In genomic region chr4:6716018-6716911, GRCh38 we compare ENCODE assay signal across 1 cellular context.
TF ChIP-seq lines count a peak whose summit lies in the region.

A gene with protein sequence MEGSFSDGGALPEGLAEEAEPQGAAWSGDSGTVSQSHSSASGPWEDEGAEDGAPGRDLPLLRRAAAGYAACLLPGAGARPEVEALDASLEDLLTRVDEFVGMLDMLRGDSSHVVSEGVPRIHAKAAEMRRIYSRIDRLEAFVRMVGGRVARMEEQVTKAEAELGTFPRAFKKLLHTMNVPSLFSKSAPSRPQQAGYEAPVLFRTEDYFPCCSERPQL (plus strand): TSS chr4:6716174. CDS start chr4:6716210, 36 bp downstream.

TF ChIP-seq in GM12878, 131 proteins besides CTCF, POLR2A, EP300 and RAD21 (continued from another document and continues in another):
- TF ChIP-seq ZBTB11 (CRISPR knock-in tag; IDR thresholded peaks at IDR 0.05) (no peak), ELK1 (IDR thresholded peaks at IDR 0.05; ENCODE audit: low read depth, low read length) (peak; percentile 83), BCL11A (IDR thresholded peaks at IDR 0.05; ENCODE audit: low read depth, low read length) (0 out of 2 replicates have a peak, but pooled peaks have one; percentile 5), BCL3 (IDR thresholded peaks at IDR 0.05; ENCODE audit: borderline replicate concordance, insufficient read depth, low read depth, low read length, poor library complexity, severe bottlenecking) (no peak), POU2F2 (IDR thresholded peaks at IDR 0.05; ENCODE audit: borderline replicate concordance, low read depth, low read length) (peak; percentile 71; the same call in 2 of the 3 replicates), NRF1 (conservative IDR thresholded peaks at IDR 0.05; ENCODE audit: low read depth, low read length) (peak; percentile 98), HDAC6 (IDR thresholded peaks at IDR 0.05; ENCODE audit: unreplicated experiment) (no peak), USF2 (IDR thresholded peaks at IDR 0.05; ENCODE audit: borderline replicate concordance, low read depth, low read length) (no peak), CHD1 (IDR thresholded peaks at IDR 0.05; ENCODE audit: low read depth, low read length) (no peak), HDAC2 (IDR thresholded peaks at IDR 0.05) (no peak), TCF12 (IDR thresholded peaks at IDR 0.05; ENCODE audit: low read depth, low read length) (0 out of 2 replicates have a peak, but pooled peaks have one; percentile 2), NR2F1 (conservative IDR thresholded peaks at IDR 0.05) (peak; percentile 82; the same call in 1 of the 2 replicates), ZNF622 (IDR thresholded peaks at IDR 0.05) (no peak), KDM1A (IDR thresholded peaks at IDR 0.05; ENCODE audit: borderline replicate concordance) (no peak), ATF3 (IDR thresholded peaks at IDR 0.05; ENCODE audit: borderline replicate concordance, extremely low read depth, low read depth, low read length) (no peak), SIX5 (IDR thresholded peaks at IDR 0.05; ENCODE audit: low read depth, low read length, severe bottlenecking) (peak; percentile 24), MYB (IDR thresholded peaks at IDR 0.05; ENCODE audit: borderline replicate concordance, low read depth, low read length) (no peak), RB1 (IDR thresholded peaks at IDR 0.05; ENCODE audit: borderline replicate concordance) (no peak; the same call in 1 of the 2 replicates), IRF3 (IDR thresholded peaks at IDR 0.05) (no peak), MXI1 (IDR thresholded peaks at IDR 0.05; ENCODE audit: low read depth, low read length) (peak; percentile 38; the same call in 1 of the 2 replicates), JUND (IDR thresholded peaks at IDR 0.05; ENCODE audit: low read depth, low read length) (no peak), MTA3 (IDR thresholded peaks at IDR 0.05; ENCODE audit: borderline replicate concordance, low read length) (no peak), ZNF384 (IDR thresholded peaks at IDR 0.05; ENCODE audit: borderline replicate concordance, low read depth, low read length) (no peak), RBBP5 (conservative IDR thresholded peaks at IDR 0.05) (no peak), BCLAF1 (IDR thresholded peaks at IDR 0.05) (peak; percentile 60; the same call in 1 of the 2 replicates), PML (IDR thresholded peaks at IDR 0.05; ENCODE audit: low read length) (no peak), PRDM15 (CRISPR knock-in tag; IDR thresholded peaks at IDR 0.05) (no peak)
- TF ChIP-seq, protein P1, sequence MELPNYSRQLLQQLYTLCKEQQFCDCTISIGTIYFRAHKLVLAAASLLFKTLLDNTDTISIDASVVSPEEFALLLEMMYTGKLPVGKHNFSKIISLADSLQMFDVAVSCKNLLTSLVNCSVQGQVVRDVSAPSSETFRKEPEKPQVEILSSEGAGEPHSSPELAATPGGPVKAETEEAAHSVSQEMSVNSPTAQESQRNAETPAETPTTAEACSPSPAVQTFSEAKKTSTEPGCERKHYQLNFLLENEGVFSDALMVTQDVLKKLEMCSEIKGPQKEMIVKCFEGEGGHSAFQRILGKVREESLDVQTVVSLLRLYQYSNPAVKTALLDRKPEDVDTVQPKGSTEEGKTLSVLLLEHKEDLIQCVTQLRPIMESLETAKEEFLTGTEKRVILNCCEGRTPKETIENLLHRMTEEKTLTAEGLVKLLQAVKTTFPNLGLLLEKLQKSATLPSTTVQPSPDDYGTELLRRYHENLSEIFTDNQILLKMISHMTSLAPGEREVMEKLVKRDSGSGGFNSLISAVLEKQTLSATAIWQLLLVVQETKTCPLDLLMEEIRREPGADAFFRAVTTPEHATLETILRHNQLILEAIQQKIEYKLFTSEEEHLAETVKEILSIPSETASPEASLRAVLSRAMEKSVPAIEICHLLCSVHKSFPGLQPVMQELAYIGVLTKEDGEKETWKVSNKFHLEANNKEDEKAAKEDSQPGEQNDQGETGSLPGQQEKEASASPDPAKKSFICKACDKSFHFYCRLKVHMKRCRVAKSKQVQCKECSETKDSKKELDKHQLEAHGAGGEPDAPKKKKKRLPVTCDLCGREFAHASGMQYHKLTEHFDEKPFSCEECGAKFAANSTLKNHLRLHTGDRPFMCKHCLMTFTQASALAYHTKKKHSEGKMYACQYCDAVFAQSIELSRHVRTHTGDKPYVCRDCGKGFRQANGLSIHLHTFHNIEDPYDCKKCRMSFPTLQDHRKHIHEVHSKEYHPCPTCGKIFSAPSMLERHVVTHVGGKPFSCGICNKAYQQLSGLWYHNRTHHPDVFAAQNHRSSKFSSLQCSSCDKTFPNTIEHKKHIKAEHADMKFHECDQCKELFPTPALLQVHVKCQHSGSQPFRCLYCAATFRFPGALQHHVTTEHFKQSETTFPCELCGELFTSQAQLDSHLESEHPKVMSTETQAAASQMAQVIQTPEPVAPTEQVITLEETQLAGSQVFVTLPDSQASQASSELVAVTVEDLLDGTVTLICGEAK (IDR thresholded peaks at IDR 0.05; ENCODE audit: borderline replicate concordance), result peak; percentile 61
- TF ChIP-seq, protein P2, sequence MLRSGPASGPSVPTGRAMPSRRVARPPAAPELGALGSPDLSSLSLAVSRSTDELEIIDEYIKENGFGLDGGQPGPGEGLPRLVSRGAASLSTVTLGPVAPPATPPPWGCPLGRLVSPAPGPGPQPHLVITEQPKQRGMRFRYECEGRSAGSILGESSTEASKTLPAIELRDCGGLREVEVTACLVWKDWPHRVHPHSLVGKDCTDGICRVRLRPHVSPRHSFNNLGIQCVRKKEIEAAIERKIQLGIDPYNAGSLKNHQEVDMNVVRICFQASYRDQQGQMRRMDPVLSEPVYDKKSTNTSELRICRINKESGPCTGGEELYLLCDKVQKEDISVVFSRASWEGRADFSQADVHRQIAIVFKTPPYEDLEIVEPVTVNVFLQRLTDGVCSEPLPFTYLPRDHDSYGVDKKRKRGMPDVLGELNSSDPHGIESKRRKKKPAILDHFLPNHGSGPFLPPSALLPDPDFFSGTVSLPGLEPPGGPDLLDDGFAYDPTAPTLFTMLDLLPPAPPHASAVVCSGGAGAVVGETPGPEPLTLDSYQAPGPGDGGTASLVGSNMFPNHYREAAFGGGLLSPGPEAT (IDR thresholded peaks at IDR 0.05; ENCODE audit: low read depth), result no peak
- TF ChIP-seq, protein P3, sequence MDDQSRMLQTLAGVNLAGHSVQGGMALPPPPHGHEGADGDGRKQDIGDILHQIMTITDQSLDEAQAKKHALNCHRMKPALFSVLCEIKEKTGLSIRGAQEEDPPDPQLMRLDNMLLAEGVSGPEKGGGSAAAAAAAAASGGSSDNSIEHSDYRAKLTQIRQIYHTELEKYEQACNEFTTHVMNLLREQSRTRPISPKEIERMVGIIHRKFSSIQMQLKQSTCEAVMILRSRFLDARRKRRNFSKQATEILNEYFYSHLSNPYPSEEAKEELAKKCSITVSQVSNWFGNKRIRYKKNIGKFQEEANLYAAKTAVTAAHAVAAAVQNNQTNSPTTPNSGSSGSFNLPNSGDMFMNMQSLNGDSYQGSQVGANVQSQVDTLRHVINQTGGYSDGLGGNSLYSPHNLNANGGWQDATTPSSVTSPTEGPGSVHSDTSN (IDR thresholded peaks at IDR 0.05; ENCODE audit: insufficient replicate concordance, low read depth, low read length), result no peak
